8 cellular contexts compared by ENCODE assay signal in genomic region chr13:110615005-110615321, GRCh38. TPM values are rescaled to one million over a fixed set of nuclear protein-coding genes. Genes with fewer than 3 reads are reported as not detected.
DNase-seq lines count a peak whose midpoint lies in the region; ATAC-seq, FAIRE-seq and TF ChIP-seq lines count a peak whose summit lies in the region.

No MANE protein-coding gene starts in this region.

- H3K4me3 ChIP-seq in GM23248 (peak overlapping the region; percentile 81), WI38 (ENCODE audit: low read depth, low read length) (peak overlapping the region; percentile 86), foreskin fibroblast (ENCODE audit: low read depth in 1 of 2, low read length in 2 of 2) (peak overlapping the region; percentile 69 to 72), skeletal muscle cell (ENCODE audit: low read depth, low read length) (peak overlapping the region; percentile 82)

- FAIRE-seq in urothelium cell line (lab: Jason Lieb, UNC): no peak

- H3K9ac ChIP-seq in GM23248: peak overlapping the region; percentile 94

- H3K4me1 ChIP-seq in GM23248 (ENCODE audit: insufficient read depth): peaks cover 22% of the 10 kb centered on the region

- H3K9me2 ChIP-seq in GM23248 (ENCODE audit: insufficient read depth): no peaks in the 10 kb centered on the region

- peak overlapping the region; percentile 93 for H3K27ac ChIP-seq in GM23248

- 79% methylated on average over 10 to 11 of the region's 11 CpGs for WGBS in GM23248 (ENCODE audit: low coverage in 1 of 2, low lambda C conversion rate in 2 of 2, missing lambda C conversion rate in 2 of 2), 2 experiments

- H2AFZ ChIP-seq in GM23248: peak overlapping the region; percentile 98

- H3K79me2 ChIP-seq in GM23248 (ENCODE audit: insufficient read depth): peaks cover 41% of the 10 kb centered on the region

- ATAC-seq in esophagus mucosa (no peak), HG02938 (IDR thresholded peaks at IDR 0.05; ENCODE audit: unreplicated experiment) (no peak), GM19035 (IDR thresholded peaks at IDR 0.05; ENCODE audit: unreplicated experiment) (no peak)

- peaks cover 16% of the 10 kb centered on the region; the same call in 1 of the 2 replicates for H3F3A ChIP-seq in GM23248 (ENCODE audit: insufficient read depth)

- peaks cover 10% of the 10 kb centered on the region for H4K20me1 ChIP-seq in GM23248 (ENCODE audit: insufficient read depth)

- H3K27me3 ChIP-seq in GM23248 (replicated peaks; ENCODE audit: insufficient read depth): no peaks in the 10 kb centered on the region

- DNase-seq in GM23248 (no peak), foreskin fibroblast (no peak), skeletal muscle cell (ENCODE audit: low read depth) (no peak), urothelium cell line (ENCODE audit: low spot score) (no peak)

- H3K36me3 ChIP-seq in GM23248 (ENCODE audit: low read depth): no peaks in the 10 kb centered on the region

- peak overlapping the region; percentile 85 for H3K4me2 ChIP-seq in GM23248 (ENCODE audit: unreplicated experiment)

- no peaks in the 10 kb centered on the region for H3K9me3 ChIP-seq in GM23248 (ENCODE audit: low read depth)

- in situ Hi-C loops in GM23248 (cut with MboI): no loop called here

- TF ChIP-seq CTCF in WI38 (IDR thresholded peaks at IDR 0.05; ENCODE audit: low read depth, low read length) (no peak), foreskin fibroblast (IDR thresholded peaks at IDR 0.05; ENCODE audit: low read depth, low read length) (no peak)

RNA-seq across cellular contexts. Expression of gene NAXD, which starts 0.4 kb away (rescaled TPM):
- 23.5 and 34.0 TPM in 2 replicates for total RNA-seq in GM23248 (2014; rRNA removed; shearing (Covaris generic))
- 26.9 and 28.1 TPM in 2 replicates for polyA plus RNA-seq in GM23248 (2016; fragmentation: Nextera tagmentation; extraction: Ambion mirVana)
- total RNA-seq in esophagus mucosa: 21.4 TPM

RNA-seq across cellular contexts. Expression of gene RAB20, which starts 53.4 kb away (rescaled TPM):
- total RNA-seq in GM23248 (2014; rRNA removed; shearing (Covaris generic)): 3.3 and 6.4 TPM in 2 replicates
- 2.7 TPM in 2 replicates for polyA plus RNA-seq in GM23248 (2016; fragmentation: Nextera tagmentation; extraction: Ambion mirVana)
- 1.6 TPM for total RNA-seq in esophagus mucosa
